Comparison of ENCODE assay signal across 8 cellular contexts in genomic region chr11:765025-765801, GRCh38. TPM values are rescaled to one million over a fixed set of nuclear protein-coding genes. Genes with fewer than 3 reads are reported as not detected.
A peak's percentile ranks its signal among the peaks of the same experiment; 100 is the strongest.
DNase-seq lines count a peak whose midpoint lies in the region; ATAC-seq and TF ChIP-seq lines count a peak whose summit lies in the region.

No MANE protein-coding gene starts in this region.

- peaks cover 0 to 36% (median 7%) of the 10 kb centered on the region in 3 donors for H3K4me1 ChIP-seq in esophagus squamous epithelium
- peaks cover 3 to 13% (median 11%) of the 10 kb centered on the region in 4 donors for H3K4me1 ChIP-seq in transverse colon

- no peak overlapping the region for H3K27ac Mint-ChIP-seq in neural crest cell (ENCODE audit: unreplicated experiment)

- H3K27me3 ChIP-seq in esophagus squamous epithelium (no peaks in the 10 kb centered on the region), transverse colon (no peaks in the 10 kb centered on the region)

- no peak for TF ChIP-seq POLR2A in esophagus squamous epithelium (IDR thresholded peaks at IDR 0.05)
- TF ChIP-seq POLR2A in transverse colon (IDR thresholded peaks at IDR 0.05): no peak

- DNase-seq in NCI-H526 (lab: John Stamatoyannopoulos, UW) (peak; percentile 41 to 82), NCI-H526 treated with DMSO at 0.1 percent for 48 hours (lab: John Stamatoyannopoulos, UW) (no peak), NOMO-1 treated with DMSO at 0.1 percent for 48 hours (lab: John Stamatoyannopoulos, UW; ENCODE audit: unreplicated experiment) (peak; percentile 38), activated T-cell treated with anti-CD3 and anti-CD28 coated beads for 24 hours (ENCODE audit: low read depth) (peak; percentile 50), esophagus squamous epithelium (lab: John Stamatoyannopoulos, UW) (no peak), neural crest cell (ENCODE audit: low read depth, low spot score) (peak; percentile 45), transverse colon (peak; percentile 56)

- in situ Hi-C loops in transverse colon (cut with MboI; ENCODE audit: low pct_ligation_motif_present in 1 of 4, low pct_unique_long_range_greater_than_20kb in 1 of 4, low sequenced_read_pairs in 3 of 4): no loop called here

- no peak for TF ChIP-seq EP300 in transverse colon (IDR thresholded peaks at IDR 0.05; ENCODE audit: low read depth)

- H3K27ac ChIP-seq in esophagus squamous epithelium (peak overlapping the region in 3 of 4 donors; percentile 14 to 89 (median 25)), transverse colon (no peak overlapping the region)

- no peak for ATAC-seq in HG02970 (IDR thresholded peaks at IDR 0.05; ENCODE audit: low FRiP score, unreplicated experiment)

- TF ChIP-seq CTCF in esophagus squamous epithelium (IDR thresholded peaks at IDR 0.05) (peak; percentile 54 to 68 (median 62)), neural crest cell (conservative IDR thresholded peaks at IDR 0.05) (peak; percentile 64), transverse colon (IDR thresholded peaks at IDR 0.05) (peak; percentile 51 to 70 (median 59))

- no peaks in the 10 kb centered on the region for H3K4me1 Mint-ChIP-seq in neural crest cell

- H3K9me3 ChIP-seq in esophagus squamous epithelium (no peaks in the 10 kb centered on the region), transverse colon (no peaks in the 10 kb centered on the region)

- 61 to 67% methylated on average over 12 to 13 of the region's 19 CpGs for WGBS in esophagus squamous epithelium, 2 donors
- WGBS in transverse colon (ENCODE audit: low coverage in 1 of 2), 2 donors: 61 to 75% methylated on average over 8 to 19 of the region's 19 CpGs

- peak overlapping the region; percentile 57 for H3K4me3 Mint-ChIP-seq in neural crest cell

- H3K9me3 Mint-ChIP-seq in neural crest cell: no peaks in the 10 kb centered on the region

- H3K36me3 Mint-ChIP-seq in neural crest cell (ENCODE audit: low read depth): peaks cover 5% of the 10 kb centered on the region

- H3K27me3 Mint-ChIP-seq in neural crest cell (ENCODE audit: low read depth): peaks cover 2% of the 10 kb centered on the region

- H3K4me3 ChIP-seq in esophagus squamous epithelium: no peak overlapping the region
- H3K4me3 ChIP-seq in transverse colon: no peak overlapping the region

- H3K36me3 ChIP-seq in esophagus squamous epithelium (peaks cover 35 to 97% (median 52%) of the 10 kb centered on the region in 3 donors), transverse colon (peaks cover 0 to 22% (median 15%) of the 10 kb centered on the region in 4 donors)

- intact Hi-C loops in esophagus squamous epithelium (cut with DNase I) (no loop called here), transverse colon (cut with DNase I; ENCODE audit: low total_unique reads) (no loop called here)

RNA-seq across cellular contexts. Expression of gene GATD1, which starts 12.1 kb away (rescaled TPM):
- total RNA-seq in esophagus squamous epithelium: 10 to 100 TPM; 20.2 to 38.7 (median 21.6) TPM
- total RNA-seq in neural crest cell: 93.6 and 94.9 TPM in 2 replicates
- total RNA-seq in transverse colon: 100 to 1,000 TPM in 1 of 4 donors, 10 to 100 TPM in 3; 28.0 to 239 (median 38.4) TPM

RNA-seq across cellular contexts. Expression of gene TALDO1, which starts 17.9 kb away (rescaled TPM):
- total RNA-seq in esophagus squamous epithelium (100 to 1,000 TPM; 311 to 629 (median 504) TPM), neural crest cell (154 and 163 TPM in 2 replicates), transverse colon (100 to 1,000 TPM; 124 to 164 (median 141) TPM)

RNA-seq across cellular contexts. Expression of gene CEND1, which starts 24.7 kb away (rescaled TPM):
- under 1 TPM in 1 of 4 donors, not detected in 3; 0.15 TPM for total RNA-seq in esophagus squamous epithelium
- total RNA-seq in neural crest cell: 1.0 and 1.2 TPM in 2 replicates
- 1 to 10 TPM in 1 of 4 donors, under 1 TPM in 1, not detected in 2; 0.79 to 1.2 TPM for total RNA-seq in transverse colon

RNA-seq across cellular contexts. Expression of gene SLC25A22, which starts 32.9 kb away (rescaled TPM):
- 10 to 100 TPM in 2 of 4 donors, 1 to 10 TPM in 2; 4.0 to 14.7 (median 9.8) TPM for total RNA-seq in esophagus squamous epithelium
- total RNA-seq in neural crest cell: 53.4 and 54.6 TPM in 2 replicates
- total RNA-seq in transverse colon: 10 to 100 TPM in 2 of 4 donors, 1 to 10 TPM in 2; 6.0 to 28.3 (median 9.7) TPM

RNA-seq across cellular contexts. Expression of gene PIDD1, which starts 39.8 kb away (rescaled TPM):
- 10 to 100 TPM in 3 of 4 donors, 1 to 10 TPM in 1; 9.3 to 14.3 (median 10.6) TPM for total RNA-seq in esophagus squamous epithelium
- 30.7 and 37.9 TPM in 2 replicates for total RNA-seq in neural crest cell
- 100 to 1,000 TPM in 2 of 4 donors, 10 to 100 TPM in 2; 26.0 to 185 (median 70.5) TPM for total RNA-seq in transverse colon

Comparison
In these comparisons a context has a peak if more than half of its experiments do, and no peak if none do; other contexts are left out.
1. DNase-seq: peak in NCI-H526 (2 of 2), NOMO-1 treated with DMSO at 0.1 percent for 48 hours (single experiment), activated T-cell treated with anti-CD3 and anti-CD28 coated beads for 24 hours (single experiment), neural crest cell (single experiment) and transverse colon (single experiment); none in NCI-H526 treated with DMSO at 0.1 percent for 48 hours (single experiment) and esophagus squamous epithelium (single experiment).
2. H3K27ac ChIP-seq: peak in esophagus squamous epithelium (3 of 4); none in transverse colon (0 of 4).
3. Peak in every context shown above with its lines, with median percentiles within 50 percentile points of each other: CTCF ChIP-seq.